9 cellular contexts compared by ENCODE assay signal in the genomic region with DNA sequence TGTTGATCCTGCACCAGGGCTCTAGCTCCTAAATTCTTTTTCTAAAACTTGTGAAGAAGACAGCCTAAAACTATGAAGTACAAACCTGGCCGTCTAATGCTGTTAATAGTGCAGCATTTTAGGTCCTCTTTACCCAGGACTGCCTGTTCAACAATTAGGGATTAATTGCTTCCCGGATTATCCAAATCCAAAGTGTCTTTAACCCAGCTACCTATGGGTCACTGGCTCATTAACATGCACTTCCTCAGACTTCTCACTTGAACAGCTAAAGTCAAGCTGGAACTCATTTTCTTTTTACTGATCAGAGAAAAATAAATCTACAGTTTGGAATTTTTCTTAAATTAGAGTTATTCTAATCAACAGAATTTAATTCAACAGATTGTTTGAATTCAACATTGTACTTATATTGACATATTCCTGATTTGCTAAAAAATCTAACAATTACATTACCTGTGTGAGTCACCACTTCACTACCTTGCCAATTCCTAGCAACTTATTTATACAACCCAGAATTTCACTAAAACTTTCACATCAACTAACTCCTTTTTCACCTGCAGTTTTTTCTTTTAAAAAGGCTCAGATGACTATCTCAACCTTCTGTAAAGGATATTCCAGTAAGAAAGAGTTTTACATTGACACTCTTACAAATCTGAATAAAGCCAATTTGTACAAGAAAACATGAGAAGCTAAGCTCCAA. TPM values are rescaled to one million over a fixed set of nuclear protein-coding genes. Genes with fewer than 3 reads are reported as not detected.
A peak's percentile ranks its signal among the peaks of the same experiment; 100 is the strongest.
DNase-seq lines count a peak whose midpoint lies in the region.
"Had no signal": no experiment of that assay in that cellular context is flagged by ENCODE, and none has a peak within 500 bp of the region (broad histone marks: within the 10 kb centered on the region; RNA-seq: fewer than 3 reads in every experiment).

No MANE protein-coding gene starts in this region.

- intact Hi-C loops in activated CD4-positive, alpha-beta memory T cell treated with anti-CD3 and anti-CD28 coated beads for 36 hours (cut with micrococcal nuclease), result loop anchor here (5.0 kb wide), 1 partner anchor 1706 kb away; a partner anchor contains a TSS

- H3K36me3 ChIP-seq in iPS-18a (ENCODE audit: control insufficient read depth, low read depth, low read length), result peaks cover 66% of the 10 kb centered on the region
- H3K36me3 ChIP-seq in stomach smooth muscle (ENCODE audit: control insufficient read depth in 2 of 2, insufficient read depth in 2 of 2, low read length in 2 of 2), result peaks cover 28 to 39% of the 10 kb centered on the region in 2 donors

- peak overlapping the region; percentile 91 for H3K27ac Mint-ChIP-seq in activated CD4-positive, alpha-beta memory T cell treated with anti-CD3 and anti-CD28 coated beads for 36 hours

- H3K27me3 Mint-ChIP-seq in activated CD4-positive, alpha-beta memory T cell treated with anti-CD3 and anti-CD28 coated beads for 36 hours, result no peaks in the 10 kb centered on the region

- DNase-seq in SIG-M5 treated with dmso at 0.1 percent for 504 hours (lab: John Stamatoyannopoulos, UW; ENCODE audit: unreplicated experiment) (peak; percentile 35), SIG-M5 (lab: John Stamatoyannopoulos, UW) (no peak), substantia nigra (lab: John Stamatoyannopoulos, UW) (no peak), NCI-H345 treated with DMSO at 0.1 percent for 48 hours (lab: John Stamatoyannopoulos, UW; ENCODE audit: unreplicated experiment) (no peak), COLO668 (lab: John Stamatoyannopoulos, UW; ENCODE audit: unreplicated experiment) (no peak)
- DNase-seq in activated CD4-positive, alpha-beta memory T cell treated with anti-CD3 and anti-CD28 coated beads for 36 hours, result no peak
- DNase-seq: stimulated activated CD4-positive, alpha-beta T cell treated with anti-CD3 and anti-CD28 coated beads, Interleukin-4, amount 100 ng/mL, for 1 hour had no signal

- no peak overlapping the region for H3K27ac ChIP-seq in iPS-18a (ENCODE audit: low read length)
- no peak overlapping the region for H3K27ac ChIP-seq in stomach smooth muscle (ENCODE audit: low read length)
- H3K27ac ChIP-seq in substantia nigra (ENCODE audit: low read depth, low read length, poor library complexity, severe bottlenecking), result no peak overlapping the region

- CTCF ChIA-PET in activated CD4-positive, alpha-beta memory T cell treated with anti-CD3 and anti-CD28 coated beads for 36 hours (lab: Charles Lee), result interaction anchor here (0.6 to 4.3 kb wide), 5 partner anchors 11 to 181 kb away, joined by 3 to 32 read pairs (median 8); a partner anchor contains a TSS

- peaks cover 63% of the 10 kb centered on the region for H3K4me1 Mint-ChIP-seq in activated CD4-positive, alpha-beta memory T cell treated with anti-CD3 and anti-CD28 coated beads for 36 hours (ENCODE audit: low read depth)

- H3K4me1 ChIP-seq in iPS-18a (ENCODE audit: control insufficient read depth, low read depth, low read length) (peaks cover 11% of the 10 kb centered on the region), stomach smooth muscle (ENCODE audit: control insufficient read depth, insufficient read depth, low read length) (peaks cover 25% of the 10 kb centered on the region)

- H3K9me3 Mint-ChIP-seq in activated CD4-positive, alpha-beta memory T cell treated with anti-CD3 and anti-CD28 coated beads for 36 hours, result no peaks in the 10 kb centered on the region

- POLR2A ChIA-PET in activated CD4-positive, alpha-beta memory T cell treated with anti-CD3 and anti-CD28 coated beads for 36 hours (lab: Charles Lee), result interaction anchor here (0.7 to 13.4 kb wide), 5 partner anchors 11 to 182 kb away, joined by 3 to 219 read pairs (median 47); a partner anchor contains a TSS

- peak overlapping the region; percentile 99 for H3K4me3 Mint-ChIP-seq in activated CD4-positive, alpha-beta memory T cell treated with anti-CD3 and anti-CD28 coated beads for 36 hours

- H3K27me3 ChIP-seq in iPS-18a (ENCODE audit: control insufficient read depth, insufficient read depth, low read length), result no peaks in the 10 kb centered on the region
- H3K27me3 ChIP-seq in stomach smooth muscle (ENCODE audit: control insufficient read depth in 1 of 2, insufficient read depth in 2 of 2, low read length in 2 of 2), result no peaks in the 10 kb centered on the region

- peak overlapping the region; percentile 91 for H3K4me3 ChIP-seq in iPS-18a (ENCODE audit: low read length)
- H3K4me3 ChIP-seq in stomach smooth muscle (ENCODE audit: low read length in 2 of 2), result peak overlapping the region; percentile 76 to 86

- peak overlapping the region; percentile 94 for H3K9ac ChIP-seq in iPS-18a (ENCODE audit: low read length)
- no peak overlapping the region for H3K9ac ChIP-seq in stomach smooth muscle (ENCODE audit: low read length in 2 of 2)

- H3K36me3 Mint-ChIP-seq in activated CD4-positive, alpha-beta memory T cell treated with anti-CD3 and anti-CD28 coated beads for 36 hours, result peaks cover 73% of the 10 kb centered on the region

- H3K9me3 ChIP-seq in iPS-18a (ENCODE audit: control insufficient read depth, low read depth, low read length) (no peaks in the 10 kb centered on the region), stomach smooth muscle (ENCODE audit: control insufficient read depth in 2 of 2, low read length in 2 of 2) (no peaks in the 10 kb centered on the region)

RNA-seq across cellular contexts. Expression of a gene that starts 3.3 kb away (rescaled TPM):
- 100 to 1,000 TPM; 410 to 421 TPM for total RNA-seq in activated CD4-positive, alpha-beta memory T cell treated with anti-CD3 and anti-CD28 coated beads for 36 hours

RNA-seq across cellular contexts. Expression of a gene that starts 25.6 kb away (rescaled TPM):
- total RNA-seq in activated CD4-positive, alpha-beta memory T cell treated with anti-CD3 and anti-CD28 coated beads for 36 hours, result 10 to 100 TPM; 23.4 to 27.8 TPM
